ENCODE assay signal across 15 cellular contexts in the genomic region with DNA sequence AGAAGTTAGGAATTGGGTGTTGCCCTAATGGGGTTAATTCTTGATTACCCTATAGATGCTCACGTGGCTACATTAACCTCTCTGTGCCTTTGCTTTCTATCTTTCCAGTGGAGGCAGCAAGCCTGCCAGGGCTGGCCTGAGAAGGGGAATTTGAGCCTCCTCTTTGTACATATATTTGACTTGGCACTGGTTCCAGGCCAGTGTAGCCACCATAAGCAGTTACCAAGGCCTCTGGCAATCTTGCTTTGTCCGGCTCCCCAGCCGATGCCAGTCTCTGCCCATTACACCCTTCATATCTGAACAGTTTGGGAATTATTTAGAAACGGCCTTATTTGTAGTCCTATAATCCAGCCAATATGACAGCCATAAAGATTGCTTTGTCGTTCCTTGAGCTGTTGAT. TPM values are rescaled to one million over a fixed set of nuclear protein-coding genes. Genes with fewer than 3 reads are reported as not detected.
DNase-seq lines count a peak whose midpoint lies in the region; ATAC-seq and TF ChIP-seq lines count a peak whose summit lies in the region.
"Had no signal": no experiment of that assay in that cellular context is flagged by ENCODE, and none has a peak within 500 bp of the region (broad histone marks: within the 10 kb centered on the region; RNA-seq: fewer than 3 reads in every experiment).

No MANE protein-coding gene starts in this region.

- peaks cover 7% of the 10 kb centered on the region for H3K9me3 Mint-ChIP-seq in MCF 10A (ENCODE audit: unreplicated experiment)

- BruUV-seq in MCF 10A (replicated peaks; lab: Mats Ljungman, UMichigan): no TSS peak

- TF ChIP-seq POLR2A in breast epithelium (IDR thresholded peaks at IDR 0.05) (no peak), Peyer's patch (IDR thresholded peaks at IDR 0.05) (no peak), lower leg skin (IDR thresholded peaks at IDR 0.05) (no peak)

- H3K4me3 ChIP-seq in breast epithelium (no peak overlapping the region), Peyer's patch (no peak overlapping the region), upper lobe of right lung (no peak overlapping the region), lower leg skin (ENCODE audit: low read depth, poor library complexity, severe bottlenecking) (no peak overlapping the region)
- H3K4me3 ChIP-seq: cardiac muscle cell, neural progenitor cell, suprapubic skin had no signal

- TF ChIP-seq CTCF in MCF 10A (IDR thresholded peaks at IDR 0.05; ENCODE audit: unreplicated experiment) (no peak), breast epithelium (IDR thresholded peaks at IDR 0.05) (no peak), Peyer's patch (IDR thresholded peaks at IDR 0.05) (no peak), upper lobe of right lung (IDR thresholded peaks at IDR 0.05) (no peak), lower leg skin (IDR thresholded peaks at IDR 0.05) (no peak)

- H3K4me1 ChIP-seq in breast epithelium (no peaks in the 10 kb centered on the region), Peyer's patch (peaks cover 0 to 32% (median under 1%) of the 10 kb centered on the region in 4 donors), upper lobe of right lung (no peaks in the 10 kb centered on the region)
- H3K4me1 ChIP-seq: neural progenitor cell had no signal

- intact Hi-C loops in MCF 10A (cut with micrococcal nuclease) (no loop called here), breast epithelium (cut with DNase I; ENCODE audit: low total_unique reads) (no loop called here), upper lobe of right lung (cut with DNase I) (no loop called here), left ventricle myocardium superior (cut with micrococcal nuclease) (no loop called here), lower leg skin (cut with DNase I; ENCODE audit: low total_unique reads) (no loop called here)

- no peaks in the 10 kb centered on the region for H3K27me3 ChIP-seq in breast epithelium
- no peaks in the 10 kb centered on the region for H3K27me3 ChIP-seq in Peyer's patch
- no peaks in the 10 kb centered on the region for H3K27me3 ChIP-seq in upper lobe of right lung
- H3K27me3 ChIP-seq: cardiac muscle cell, neural progenitor cell, suprapubic skin had no signal

- 72 to 78% methylated on average over 5 of the region's 5 CpGs for WGBS in lower leg skin, 2 donors

- H3K27me3 Mint-ChIP-seq in MCF 10A (ENCODE audit: insufficient read depth, unreplicated experiment): peaks cover 12% of the 10 kb centered on the region

- no peaks in the 10 kb centered on the region for H3K36me3 Mint-ChIP-seq in MCF 10A (ENCODE audit: insufficient read depth, unreplicated experiment)
- H3K36me3 Mint-ChIP-seq: CD14-positive monocyte, neural progenitor cell had no signal

- H3K9me3 ChIP-seq in breast epithelium (peaks cover 5 to 10% of the 10 kb centered on the region in 2 donors), Peyer's patch (no peaks in the 10 kb centered on the region), upper lobe of right lung (no peaks in the 10 kb centered on the region)
- H3K9me3 ChIP-seq: suprapubic skin had no signal

- ATAC-seq in esophagus mucosa (peak; percentile 76), upper lobe of right lung (peak; percentile 25), left ventricle myocardium superior (no peak)

- DNase-seq in MCF 10A (ENCODE audit: unreplicated experiment) (peak; percentile 86), breast epithelium (ENCODE audit: low spot score in 2 of 2) (no peak), Peyer's patch (peak in 2 of 3 donors; percentile 53 to 66), upper lobe of right lung (no peak), left ventricle myocardium superior (no peak), foreskin melanocyte (no peak), lower leg skin (ENCODE audit: low spot score in 2 of 2) (no peak)
- DNase-seq: ACHN; activated CD4-positive, alpha-beta T cell treated with anti-CD3 and anti-CD28 coated beads for 4 hours; erythroblast had no signal

- H3K27ac Mint-ChIP-seq in MCF 10A (ENCODE audit: low read depth, unreplicated experiment): no peak overlapping the region
- H3K27ac Mint-ChIP-seq: neural progenitor cell had no signal

- CTCF ChIA-PET in MCF 10A (lab: Yijun Ruan, JAX): interaction anchor here (1.0 kb wide), 1 partner anchor 156 kb away, joined by 3 read pairs; no protein-coding TSS in a partner anchor

- H3K27ac ChIP-seq in breast epithelium (no peak overlapping the region), Peyer's patch (peak overlapping the region in 2 of 4 donors; percentile 56 to 85), upper lobe of right lung (no peak overlapping the region)
- H3K27ac ChIP-seq: cardiac muscle cell, neural progenitor cell, suprapubic skin had no signal

- POLR2A ChIA-PET in MCF 10A (lab: Yijun Ruan, JAX): interaction anchor here (0.7 kb wide), 1 partner anchor 54 kb away, joined by 4 read pairs; no protein-coding TSS in a partner anchor

- H3K4me1 Mint-ChIP-seq in MCF 10A (ENCODE audit: insufficient read depth, unreplicated experiment): peaks cover 7% of the 10 kb centered on the region
- H3K4me1 Mint-ChIP-seq: neural progenitor cell had no signal

- no peak overlapping the region for H3K4me3 Mint-ChIP-seq in MCF 10A (ENCODE audit: unreplicated experiment)
- H3K4me3 Mint-ChIP-seq: CD14-positive monocyte, neural progenitor cell had no signal

- H3K36me3 ChIP-seq in breast epithelium (no peaks in the 10 kb centered on the region), Peyer's patch (no peaks in the 10 kb centered on the region), upper lobe of right lung (no peaks in the 10 kb centered on the region)
- H3K36me3 ChIP-seq: cardiac muscle cell, neural progenitor cell, suprapubic skin had no signal

RNA-seq across cellular contexts. Expression of a gene that starts 58.6 kb away (rescaled TPM):
- total RNA-seq in MCF 10A (2022) (4.3 and 7.1 TPM in 2 replicates), breast epithelium (1 to 10 TPM; 3.9 to 5.8 (median 4.7) TPM), Peyer's patch (10 to 100 TPM; 36.8 to 53.6 (median 46.7) TPM), esophagus mucosa (8.8 TPM), upper lobe of right lung (9.8 TPM), left ventricle myocardium superior (35.1 TPM), lower leg skin (10 to 100 TPM in 1 of 4 donors, 1 to 10 TPM in 3; 6.7 to 12.5 (median 9.5) TPM)

Comparison
In these comparisons a context has a peak if more than half of its experiments do, and no peak if none do; other contexts are left out.
1. DNase-seq: peak in MCF 10A (single experiment) and Peyer's patch (2 of 3); none in breast epithelium (0 of 2), upper lobe of right lung (single experiment), left ventricle myocardium superior (single experiment), foreskin melanocyte (single experiment) and lower leg skin (0 of 2).